ENCODE assay signal across 10 cellular contexts in the genomic region with DNA sequence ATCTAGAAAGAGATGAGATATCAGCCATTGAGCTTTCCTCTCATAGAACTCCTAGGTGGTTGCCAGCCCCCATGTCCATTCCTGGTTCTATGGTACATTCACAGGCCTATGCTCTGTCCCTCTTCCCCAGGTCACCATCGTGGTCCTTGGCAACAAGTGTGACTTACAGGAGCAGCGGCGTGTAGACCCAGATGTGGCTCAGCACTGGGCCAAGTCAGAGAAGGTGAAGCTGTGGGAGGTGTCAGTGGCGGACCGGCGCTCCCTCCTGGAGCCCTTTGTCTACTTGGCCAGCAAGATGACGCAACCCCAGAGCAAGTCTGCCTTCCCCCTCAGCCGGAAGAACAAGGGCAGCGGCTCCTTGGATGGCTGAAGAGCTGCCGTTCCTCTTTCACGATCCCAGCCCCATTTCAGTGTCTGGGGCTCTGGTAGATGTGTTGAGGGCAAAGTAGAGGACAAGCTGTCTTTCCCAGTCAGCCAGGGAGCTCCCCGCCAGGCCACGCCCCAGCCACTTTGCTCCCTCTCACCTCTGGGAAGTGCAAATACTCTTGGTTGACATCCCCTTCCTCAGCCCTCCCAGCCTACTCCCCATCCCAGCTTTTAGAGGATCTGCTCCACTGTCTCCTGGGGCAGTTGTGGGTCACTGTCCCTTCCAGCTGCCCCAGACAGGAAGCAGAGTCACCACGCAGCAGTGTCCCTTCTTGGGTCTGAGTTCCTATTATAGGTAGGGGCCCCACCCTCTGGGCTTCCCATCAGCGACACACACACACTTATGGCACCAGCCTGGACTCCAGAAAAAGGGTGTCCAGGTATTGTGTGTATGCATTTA. TPM values are rescaled to one million over a fixed set of nuclear protein-coding genes. Genes with fewer than 3 reads are reported as not detected.
DNase-seq lines count a peak whose midpoint lies in the region; ATAC-seq, FAIRE-seq and TF ChIP-seq lines count a peak whose summit lies in the region.
"Had no signal": no experiment of that assay in that cellular context is flagged by ENCODE, and none has a peak within 500 bp of the region (broad histone marks: within the 10 kb centered on the region; RNA-seq: fewer than 3 reads in every experiment).

No MANE protein-coding gene starts in this region.

- no peak overlapping the region for H3K4me3 Mint-ChIP-seq in HFFc6
- H3K4me3 Mint-ChIP-seq in stimulated activated effector memory CD8-positive, alpha-beta T cell treated with anti-CD3 and anti-CD28 coated beads, Interleukin-12 subunit alpha, Interleukin-12 subunit beta, amount 100 ng/mL, for 72 hours, result no peak overlapping the region

- H3K4me1 Mint-ChIP-seq in HFFc6 (ENCODE audit: low read depth), result peaks cover 55% of the 10 kb centered on the region
- H3K4me1 Mint-ChIP-seq in stimulated activated effector memory CD8-positive, alpha-beta T cell treated with anti-CD3 and anti-CD28 coated beads, Interleukin-12 subunit alpha, Interleukin-12 subunit beta, amount 100 ng/mL, for 72 hours, result peaks cover 44% of the 10 kb centered on the region

- H3K36me3 ChIP-seq in SJSA1, result peaks cover 45% of the 10 kb centered on the region
- peaks cover 0 to 32% (median 30%) of the 10 kb centered on the region in 9 donors for H3K36me3 ChIP-seq in heart left ventricle
- peaks cover 0 to 23% of the 10 kb centered on the region in 2 donors for H3K36me3 ChIP-seq in gastrocnemius medialis

- H3K27me3 Mint-ChIP-seq in HFFc6 (ENCODE audit: insufficient read depth), result peaks cover 2% of the 10 kb centered on the region

- H3K9me3 ChIP-seq in SJSA1 (replicated peaks) (no peaks in the 10 kb centered on the region), heart left ventricle (no peaks in the 10 kb centered on the region), gastrocnemius medialis (no peaks in the 10 kb centered on the region)

- 79 to 84% (median 81%) methylated on average over 14 to 15 of the region's 15 CpGs for WGBS in heart left ventricle, 4 donors

- H3K27ac Mint-ChIP-seq in HFFc6, result peak overlapping the region; percentile 78
- H3K27ac Mint-ChIP-seq in stimulated activated effector memory CD8-positive, alpha-beta T cell treated with anti-CD3 and anti-CD28 coated beads, Interleukin-12 subunit alpha, Interleukin-12 subunit beta, amount 100 ng/mL, for 72 hours, result no peak overlapping the region

- TF ChIP-seq POLR2A in heart left ventricle (IDR thresholded peaks at IDR 0.05) (no peak), gastrocnemius medialis (IDR thresholded peaks at IDR 0.05) (no peak)

- TF ChIP-seq CTCF in HFFc6 (IDR thresholded peaks at IDR 0.05), result no peak
- no peak for TF ChIP-seq CTCF in heart left ventricle (IDR thresholded peaks at IDR 0.05)
- no peak for TF ChIP-seq CTCF in gastrocnemius medialis (IDR thresholded peaks at IDR 0.05 in 4 of 5, conservative IDR thresholded peaks at IDR 0.05 in 1 of 5)
- TF ChIP-seq CTCF in D721Med (IDR thresholded peaks at IDR 0.05; ENCODE audit: insufficient read depth, missing control alignments), result no peak

- H3K27ac ChIP-seq in SJSA1 (peak overlapping the region; percentile 59), heart left ventricle (peak overlapping the region in 11 of 12 donors; percentile 47 to 88 (median 69)), gastrocnemius medialis (peak overlapping the region; percentile 64 to 76 (median 71))

- H3K4me1 ChIP-seq in SJSA1 (replicated peaks) (peaks cover 32% of the 10 kb centered on the region), heart left ventricle (peaks cover 0 to 61% (median 28%) of the 10 kb centered on the region in 12 donors), gastrocnemius medialis (peaks cover 32 to 33% of the 10 kb centered on the region in 2 donors)

- no peak overlapping the region for H3K4me3 ChIP-seq in SJSA1
- no peak overlapping the region for H3K4me3 ChIP-seq in heart left ventricle
- no peak overlapping the region for H3K4me3 ChIP-seq in gastrocnemius medialis

- peaks cover 22% of the 10 kb centered on the region for H3K36me3 Mint-ChIP-seq in HFFc6 (ENCODE audit: low read depth)
- H3K36me3 Mint-ChIP-seq in stimulated activated effector memory CD8-positive, alpha-beta T cell treated with anti-CD3 and anti-CD28 coated beads, Interleukin-12 subunit alpha, Interleukin-12 subunit beta, amount 100 ng/mL, for 72 hours, result peaks cover 30% of the 10 kb centered on the region

- H3K9me3 Mint-ChIP-seq in HFFc6, result no peaks in the 10 kb centered on the region
- H3K9me3 Mint-ChIP-seq in stimulated activated effector memory CD8-positive, alpha-beta T cell treated with anti-CD3 and anti-CD28 coated beads, Interleukin-12 subunit alpha, Interleukin-12 subunit beta, amount 100 ng/mL, for 72 hours, result peaks cover 2% of the 10 kb centered on the region

- H3K27me3 ChIP-seq in SJSA1 (replicated peaks), result no peaks in the 10 kb centered on the region
- H3K27me3 ChIP-seq in heart left ventricle, result peaks cover 0 to 6% (median 0%) of the 10 kb centered on the region in 9 donors
- H3K27me3 ChIP-seq in gastrocnemius medialis, result no peaks in the 10 kb centered on the region

- intact Hi-C loops in heart left ventricle (cut with DNase I), result loop anchor here in 6 of 10 donors (2.0 to 10.0 kb wide), 6 partner anchors 61 to 509 kb away; a partner anchor contains a TSS
- intact Hi-C loops in gastrocnemius medialis (cut with DNase I; ENCODE audit: low total_unique reads), result loop anchor here (2.0 kb wide), 2 partner anchors 27 to 39 kb away; a partner anchor contains a TSS

- FAIRE-seq in D721Med (lab: Jason Lieb, UNC), result no peak

- DNase-seq in HFFc6 (no peak), SJSA1 (ENCODE audit: low read depth in 1 of 2, low spot score in 2 of 2) (no peak), heart left ventricle (peak in 1 of 5 donors; percentile 47), gastrocnemius medialis (peak in 1 of 2 donors; percentile 40), D721Med (ENCODE audit: insufficient read length, low spot score) (no peak)
- no peak for DNase-seq in activated naive CD4-positive, alpha-beta T cell treated with anti-CD3 and anti-CD28 coated beads, Interleukin-2, amount 50 U/mL, for 16 hours
- no peak for DNase-seq in stimulated activated effector memory CD8-positive, alpha-beta T cell treated with anti-CD3 and anti-CD28 coated beads, Interleukin-12 subunit alpha, Interleukin-12 subunit beta, amount 100 ng/mL, for 72 hours (ENCODE audit: low spot score in 2 of 2)
- DNase-seq: activated CD8-positive, alpha-beta memory T cell treated with anti-CD3 and anti-CD28 coated beads for 24 hours; DMS79 treated with DMSO at 0.1 percent for 48 hours had no signal

- ATAC-seq in heart left ventricle (no peak), gastrocnemius medialis (no peak), GM21786 (IDR thresholded peaks at IDR 0.05; ENCODE audit: unreplicated experiment) (no peak)
- ATAC-seq in stimulated activated effector memory CD8-positive, alpha-beta T cell treated with anti-CD3 and anti-CD28 coated beads, Interleukin-12 subunit alpha, Interleukin-12 subunit beta, amount 100 ng/mL, for 72 hours, result no peak

- in situ Hi-C loops in gastrocnemius medialis (cut with MboI; ENCODE audit: low sequenced_read_pairs in 4 of 4), result loop anchor here in 3 of 4 donors (10.0 kb wide), 2 partner anchors 81 to 91 kb away; a partner anchor contains a TSS

RNA-seq across cellular contexts. Expression of a gene that starts 3.8 kb away (rescaled TPM):
- total RNA-seq in HFFc6 (2021; fragmentation: NEBNext Ultra II Directional; extraction: Animal tissue kit (Norgen Biotek cat#: 25700)), result 10 to 100 TPM; 37.1 to 43.9 (median 40.3) TPM
- 50.2 and 63.1 TPM in 2 replicates for total RNA-seq in SJSA1 (2014; rRNA removed; shearing (Covaris generic))
- 10 to 100 TPM; 50.6 to 78.9 (median 52.8) TPM for total RNA-seq in heart left ventricle
- 10 to 100 TPM; 66.7 to 73.0 TPM for polyA plus RNA-seq in heart left ventricle
- total RNA-seq in gastrocnemius medialis, result 10 to 100 TPM; 48.8 to 77.0 (median 63.4) TPM

RNA-seq across cellular contexts. Expression of a gene that starts 6.5 kb away (rescaled TPM):
- 100 to 1,000 TPM in 3 of 6 experiments, 10 to 100 TPM in 3; 85.0 to 115 (median 100) TPM for total RNA-seq in HFFc6 (2021; fragmentation: NEBNext Ultra II Directional; extraction: Animal tissue kit (Norgen Biotek cat#: 25700))
- total RNA-seq in SJSA1 (2014; rRNA removed; shearing (Covaris generic)), result 80.6 and 97.7 TPM in 2 replicates
- total RNA-seq in heart left ventricle (10 to 100 TPM; 42.5 to 96.5 (median 70.5) TPM), gastrocnemius medialis (10 to 100 TPM; 64.4 to 78.9 (median 66.4) TPM)
- 100 to 1,000 TPM in 1 of 2 donors, 10 to 100 TPM in 1; 83.5 to 103 TPM for polyA plus RNA-seq in heart left ventricle

RNA-seq across cellular contexts. Expression of a gene that starts 26.7 kb away (rescaled TPM):
- total RNA-seq in HFFc6 (2021; fragmentation: NEBNext Ultra II Directional; extraction: Animal tissue kit (Norgen Biotek cat#: 25700)), result under 1 TPM in 4 of 6 experiments, not detected in 2; 0.07 to 0.10 (median 0.08) TPM
- total RNA-seq in SJSA1 (2014; rRNA removed; shearing (Covaris generic)), result 0.18 and 1.2 TPM in 2 replicates
- total RNA-seq in heart left ventricle (1 to 10 TPM in 2 of 9 donors, under 1 TPM in 7; 0.28 to 1.2 (median 0.72) TPM), gastrocnemius medialis (under 1 TPM; 0.13 to 0.86 (median 0.38) TPM)
- under 1 TPM; 0.24 to 0.72 TPM for polyA plus RNA-seq in heart left ventricle

RNA-seq across cellular contexts. Expression of a gene that starts 57.1 kb away (rescaled TPM):
- total RNA-seq in HFFc6 (2021; fragmentation: NEBNext Ultra II Directional; extraction: Animal tissue kit (Norgen Biotek cat#: 25700)), result 100 to 1,000 TPM; 105 to 118 (median 111) TPM
- 45.7 and 47.1 TPM in 2 replicates for total RNA-seq in SJSA1 (2014; rRNA removed; shearing (Covaris generic))
- total RNA-seq in heart left ventricle (10 to 100 TPM; 23.3 to 49.1 (median 27.5) TPM), gastrocnemius medialis (10 to 100 TPM; 15.1 to 26.2 (median 20.4) TPM)
- 10 to 100 TPM; 19.3 to 31.6 TPM for polyA plus RNA-seq in heart left ventricle
